11 cellular contexts compared by ENCODE assay signal in the genomic region with DNA sequence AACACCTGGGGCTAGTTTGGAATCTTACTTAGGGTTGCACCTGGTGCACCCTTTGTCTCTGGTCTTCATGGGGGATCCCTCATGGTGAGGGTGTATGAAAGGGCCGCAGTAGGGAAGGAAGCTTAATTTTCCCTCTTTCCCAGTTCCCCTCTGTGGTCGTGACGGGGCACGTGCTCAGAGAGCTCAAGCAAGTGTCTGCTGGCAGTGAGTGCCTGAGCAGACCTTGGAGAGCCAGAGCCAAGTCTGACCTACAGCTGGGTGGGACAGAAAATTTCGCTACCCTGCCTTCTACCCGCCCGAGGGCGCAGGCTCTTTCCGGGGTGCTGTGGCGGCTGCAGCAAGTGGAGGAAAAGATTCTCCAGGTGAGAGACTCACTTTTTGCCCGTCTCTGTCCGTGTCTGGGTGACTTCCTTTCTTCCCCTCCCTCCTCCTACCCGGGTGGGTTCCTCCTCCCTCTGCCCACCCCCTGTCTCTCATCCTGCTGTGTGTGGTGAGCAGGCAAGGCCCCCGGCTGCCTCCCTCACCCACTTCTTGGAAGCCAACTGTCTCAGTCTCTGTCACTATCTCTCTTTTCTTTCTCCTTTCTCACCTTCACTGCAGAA.
DNase-seq lines count a peak whose midpoint lies in the region; ATAC-seq and TF ChIP-seq lines count a peak whose summit lies in the region.
"Had no signal": no experiment of that assay in that cellular context is flagged by ENCODE, and none has a peak within 500 bp of the region (broad histone marks: within the 10 kb centered on the region; RNA-seq: fewer than 3 reads in every experiment).

No MANE protein-coding gene starts in this region.

- H3K27me3 ChIP-seq in Caco-2 (replicated peaks; ENCODE audit: control insufficient read depth, insufficient read depth, low read length): no peaks in the 10 kb centered on the region
- H3K27me3 ChIP-seq in heart right ventricle: no peaks in the 10 kb centered on the region
- H3K27me3 ChIP-seq in PC-3 (ENCODE audit: low read length): no peaks in the 10 kb centered on the region

- CTCF ChIA-PET in Caco-2 (lab: Charles Lee): no interaction called here
- CTCF ChIA-PET in PC-3 (lab: Charles Lee): no interaction called here

- H3K9me3 ChIP-seq in Caco-2 (no peaks in the 10 kb centered on the region), heart right ventricle (no peaks in the 10 kb centered on the region), PC-3 (ENCODE audit: low read length) (no peaks in the 10 kb centered on the region)

- no peaks in the 10 kb centered on the region for H3F3A ChIP-seq in PC-3 (ENCODE audit: low read length, unreplicated experiment)

- intact Hi-C loops in Caco-2 (cut with micrococcal nuclease; ENCODE audit: unreplicated experiment) (no loop called here), heart right ventricle (cut with DNase I) (loop anchor here in 3 of 10 donors (5.0 to 10.0 kb wide), 3 partner anchors 187 to 307 kb away; no protein-coding TSS in a partner anchor), PC-3 (cut with micrococcal nuclease) (no loop called here)

- peak; percentile 56 to 71 for ATAC-seq in activated naive CD4-positive, alpha-beta T cell treated with anti-CD3 and anti-CD28 coated beads, Interleukin-2, amount 50 U/mL, for 72 hours
- no peak for ATAC-seq in heart right ventricle
- no peak for ATAC-seq in PC-3
- ATAC-seq in GM19397 (IDR thresholded peaks at IDR 0.05; ENCODE audit: unreplicated experiment): no peak

- peaks cover 88% of the 10 kb centered on the region for H3K36me3 Mint-ChIP-seq in Caco-2 (ENCODE audit: insufficient read depth, unreplicated experiment)
- H3K36me3 Mint-ChIP-seq in activated naive CD4-positive, alpha-beta T cell treated with anti-CD3 and anti-CD28 coated beads, Interleukin-2, amount 50 U/mL, for 72 hours: peaks cover 0 to 44% of the 10 kb centered on the region in 2 donors

- 0 out of 2 replicates have a peak, but pooled peaks cover 2% of the 10 kb centered on the region for H3K36me3 ChIP-seq in Caco-2 (ENCODE audit: control insufficient read depth, insufficient read depth, low read length)
- peaks cover 0 to 91% (median 27%) of the 10 kb centered on the region in 9 donors for H3K36me3 ChIP-seq in heart right ventricle
- H3K36me3 ChIP-seq in PC-3 (ENCODE audit: low read depth, low read length): peaks cover 22% of the 10 kb centered on the region

- H3K4me1 Mint-ChIP-seq in Caco-2 (ENCODE audit: low read depth, unreplicated experiment): peaks cover 24% of the 10 kb centered on the region

- no peaks in the 10 kb centered on the region for H3K9me3 Mint-ChIP-seq in Caco-2 (ENCODE audit: unreplicated experiment)
- no peaks in the 10 kb centered on the region for H3K9me3 Mint-ChIP-seq in activated naive CD4-positive, alpha-beta T cell treated with anti-CD3 and anti-CD28 coated beads, Interleukin-2, amount 50 U/mL, for 72 hours

- H3K27ac Mint-ChIP-seq in Caco-2 (ENCODE audit: unreplicated experiment): peak overlapping the region; percentile 88
- peak overlapping the region; percentile 7 to 89 for H3K27ac Mint-ChIP-seq in activated naive CD4-positive, alpha-beta T cell treated with anti-CD3 and anti-CD28 coated beads, Interleukin-2, amount 50 U/mL, for 72 hours

- POLR2A ChIA-PET in Caco-2 (lab: Charles Lee) (no interaction called here), PC-3 (lab: Charles Lee; ENCODE audit: unreplicated experiment) (interaction anchor here (0.7 kb wide), 1 partner anchor 18 kb away, joined by 4 read pairs; no protein-coding TSS in a partner anchor)

- no peaks in the 10 kb centered on the region for H3K79me2 ChIP-seq in PC-3 (ENCODE audit: low read length)

- whole genome bisulfite sequencing in heart right ventricle, 2 donors: 83% methylated on average over 14 of the region's 14 CpGs

- no peak for TF ChIP-seq CTCF in Caco-2 (IDR thresholded peaks at IDR 0.05; ENCODE audit: insufficient read depth in 1 of 2, low read depth in 1 of 2, low read length in 1 of 2, severe bottlenecking in 1 of 2, unreplicated experiment in 1 of 2)
- no peak for TF ChIP-seq CTCF in heart right ventricle (IDR thresholded peaks at IDR 0.05)
- TF ChIP-seq CTCF in PC-3 (conservative IDR thresholded peaks at IDR 0.05; ENCODE audit: low read depth, low read length): no peak

- H3K9ac ChIP-seq in PC-3 (ENCODE audit: low read length): no peak overlapping the region

- no peaks in the 10 kb centered on the region for H3K27me3 Mint-ChIP-seq in Caco-2 (ENCODE audit: insufficient read depth, unreplicated experiment)

- H3K27ac ChIP-seq in heart right ventricle: peak overlapping the region in 2 of 10 donors; percentile 2 to 8
- H3K27ac ChIP-seq in PC-3 (ENCODE audit: low read length): no peak overlapping the region
- H3K27ac ChIP-seq: SK-N-MC had no signal

- BruUV-seq in Caco-2 (replicated peaks; lab: Mats Ljungman, UMichigan) (no TSS peak), PC-3 (replicated peaks; lab: Mats Ljungman, UMichigan) (no TSS peak)

- H3K4me2 ChIP-seq in PC-3 (ENCODE audit: low read length): no peak overlapping the region

- no peak overlapping the region for H3K4me3 Mint-ChIP-seq in Caco-2 (ENCODE audit: unreplicated experiment)

- DNase-seq in Caco-2 (no peak), NCI-H345 (lab: John Stamatoyannopoulos, UW) (peak; percentile 92), heart right ventricle (no peak), PC-3 (no peak), cerebellum (ENCODE audit: low spot score) (no peak)
- DNase-seq in activated naive CD4-positive, alpha-beta T cell treated with anti-CD3 and anti-CD28 coated beads, Interleukin-2, amount 50 U/mL, for 72 hours (ENCODE audit: low spot score in 2 of 2): no peak
- peak; percentile 46 for DNase-seq in stimulated activated CD4-positive, alpha-beta T cell treated with anti-CD3 and anti-CD28 coated beads, Interleukin-2, amount 100 ng/mL, for 4 hours (ENCODE audit: low read depth)
- DNase-seq: cortex of kidney, DMS79 had no signal

- H3K4me3 ChIP-seq in Caco-2 (ENCODE audit: low read depth, low read length): no peak overlapping the region
- H3K4me3 ChIP-seq in heart right ventricle: no peak overlapping the region
- no peak overlapping the region for H3K4me3 ChIP-seq in PC-3 (ENCODE audit: low read length)
- H3K4me3 ChIP-seq: SK-N-MC had no signal

- H4K20me1 ChIP-seq in PC-3 (ENCODE audit: low read length): no peaks in the 10 kb centered on the region

- H3K4me1 ChIP-seq in Caco-2 (peaks cover 37% of the 10 kb centered on the region), heart right ventricle (peaks cover under 1 to 84% (median 43%) of the 10 kb centered on the region in 9 donors), PC-3 (ENCODE audit: insufficient read depth, low read length) (peaks cover 37% of the 10 kb centered on the region)

- H2AFZ ChIP-seq in PC-3 (ENCODE audit: low read length): no peak overlapping the region

- H3K9me2 ChIP-seq in PC-3 (replicated peaks; ENCODE audit: low read length): no peaks in the 10 kb centered on the region

Comparison
In these comparisons a context has a peak if more than half of its experiments do, and no peak if none do; other contexts are left out.
1. DNase-seq: peak in NCI-H345 (single experiment) and stimulated activated CD4-positive, alpha-beta T cell treated with anti-CD3 and anti-CD28 coated beads, Interleukin-2, amount 100 ng/mL, for 4 hours (single experiment); none in Caco-2 (0 of 2), activated naive CD4-positive, alpha-beta T cell treated with anti-CD3 and anti-CD28 coated beads, Interleukin-2, amount 50 U/mL, for 72 hours (0 of 2), heart right ventricle (0 of 2), PC-3 (single experiment) and cerebellum (single experiment).
2. ATAC-seq: peak in activated naive CD4-positive, alpha-beta T cell treated with anti-CD3 and anti-CD28 coated beads, Interleukin-2, amount 50 U/mL, for 72 hours (2 of 2); none in heart right ventricle (0 of 8), PC-3 (single experiment) and GM19397 (single experiment).